11 cellular contexts compared by ENCODE assay signal in genomic region chr12:4133636-4134433, GRCh38.
A peak's percentile ranks its signal among the peaks of the same experiment; 100 is the strongest.
DNase-seq lines count a peak whose midpoint lies in the region; ATAC-seq and TF ChIP-seq lines count a peak whose summit lies in the region.
"Had no signal": no experiment of that assay in that cellular context is flagged by ENCODE, and none has a peak within 500 bp of the region (broad histone marks: within the 10 kb centered on the region; RNA-seq: fewer than 3 reads in every experiment).

No MANE protein-coding gene starts in this region.

- H3K9me3 Mint-ChIP-seq in IgD-negative memory B cell, result peaks cover 0 to 12% (median 3%) of the 10 kb centered on the region in 3 donors
- H3K9me3 Mint-ChIP-seq in nephron, result peaks cover 5% of the 10 kb centered on the region

- H3K4me1 ChIP-seq in transverse colon, result no peaks in the 10 kb centered on the region
- H3K4me1 ChIP-seq: SJSA1 had no signal

- H3K27me3 Mint-ChIP-seq in IgD-negative memory B cell, result peaks cover 1% of the 10 kb centered on the region
- H3K27me3 Mint-ChIP-seq in nephron (ENCODE audit: low read depth), result peaks cover 6% of the 10 kb centered on the region

- DNase-seq in ELF-1 (ENCODE audit: low read depth, low spot score), result peak; percentile 57
- peak; percentile 73 for DNase-seq in dermis blood vessel endothelial cell
- no peak for DNase-seq in transverse colon
- no peak for DNase-seq in HK-2 (ENCODE audit: unreplicated experiment)
- no peak for DNase-seq in AG08395 (ENCODE audit: low spot score)
- DNase-seq: activated CD4-positive, alpha-beta T cell treated with anti-CD3 and anti-CD28 coated beads, Interleukin-2, amount 50 U/mL, for 4 hours; stimulated activated CD4-positive, alpha-beta T cell treated with anti-CD3 and anti-CD28 coated beads, Interleukin-4, amount 100 ng/mL, for 24 hours had no signal

- H3K36me3 Mint-ChIP-seq in IgD-negative memory B cell, result no peaks in the 10 kb centered on the region
- H3K36me3 Mint-ChIP-seq in nephron (ENCODE audit: low read depth), result no peaks in the 10 kb centered on the region

- H3K27ac ChIP-seq in transverse colon, result no peak overlapping the region
- H3K27ac ChIP-seq: SJSA1 had no signal

- no peak overlapping the region for H3K4me3 ChIP-seq in transverse colon
- H3K4me3 ChIP-seq: SJSA1 had no signal

- WGBS in transverse colon (ENCODE audit: low coverage in 1 of 2), 2 donors, result 65 to 93% methylated on average over 11 to 14 of the region's 14 CpGs

- no peak for TF ChIP-seq POLR2A in transverse colon (IDR thresholded peaks at IDR 0.05)

- H3K27me3 ChIP-seq in transverse colon, result no peaks in the 10 kb centered on the region

- TF ChIP-seq CTCF in nephron (IDR thresholded peaks at IDR 0.05; ENCODE audit: unreplicated experiment in 3 of 3), result no peak
- TF ChIP-seq CTCF in transverse colon (IDR thresholded peaks at IDR 0.05), result no peak

- H3K27ac Mint-ChIP-seq in IgD-negative memory B cell, result peak overlapping the region in 2 of 3 donors; percentile 59 to 88
- H3K27ac Mint-ChIP-seq in nephron, result peak overlapping the region; percentile 90 to 97 (median 90)

- in situ Hi-C loops in transverse colon (cut with MboI; ENCODE audit: low pct_ligation_motif_present in 1 of 4, low pct_unique_long_range_greater_than_20kb in 1 of 4, low sequenced_read_pairs in 3 of 4), result no loop called here

- peaks cover 0 to 4% of the 10 kb centered on the region in 2 donors for H3K9me3 ChIP-seq in transverse colon
- H3K9me3 ChIP-seq: SJSA1 had no signal

- peaks cover 18 to 26% (median 19%) of the 10 kb centered on the region in 3 donors for H3K4me1 Mint-ChIP-seq in IgD-negative memory B cell
- peaks cover 49% of the 10 kb centered on the region for H3K4me1 Mint-ChIP-seq in nephron

- H3K36me3 ChIP-seq in transverse colon, result no peaks in the 10 kb centered on the region
- H3K36me3 ChIP-seq: SJSA1 had no signal

- H3K4me3 Mint-ChIP-seq in IgD-negative memory B cell (no peak overlapping the region), nephron (peak overlapping the region; percentile 62 to 77 (median 69))

- TF ChIP-seq EP300 in transverse colon (IDR thresholded peaks at IDR 0.05; ENCODE audit: low read depth), result no peak

- intact Hi-C loops in transverse colon (cut with DNase I; ENCODE audit: low total_unique reads), result no loop called here

- ATAC-seq in GM19328 (IDR thresholded peaks at IDR 0.05; ENCODE audit: unreplicated experiment), result no peak

Comparison
In these comparisons a context has a peak if more than half of its experiments do, and no peak if none do; other contexts are left out.
1. DNase-seq: peak in ELF-1 (single experiment) and dermis blood vessel endothelial cell (single experiment); none in transverse colon (single experiment), HK-2 (single experiment) and AG08395 (single experiment).
2. H3K4me3 Mint-ChIP-seq: peak in nephron (3 of 3); none in IgD-negative memory B cell (0 of 4).